Comparison of ENCODE assay signal across 9 cellular contexts in genomic region chr2:10297950-10298349, GRCh38. TPM values are rescaled to one million over a fixed set of nuclear protein-coding genes. Genes with fewer than 3 reads are reported as not detected.
DNase-seq lines count a peak whose midpoint lies in the region; ATAC-seq and TF ChIP-seq lines count a peak whose summit lies in the region.
"Had no signal": no experiment of that assay in that cellular context is flagged by ENCODE, and none has a peak within 500 bp of the region (broad histone marks: within the 10 kb centered on the region; RNA-seq: fewer than 3 reads in every experiment).

No MANE protein-coding gene starts in this region.

- peak; percentile 81 for DNase-seq in GM04503 (ENCODE audit: low read depth)
- peak in 4 of 5 donors; percentile 34 to 53 (median 38) for DNase-seq in T-helper 1 cell
- DNase-seq in mammary epithelial cell, result peak; percentile 84
- no peak for DNase-seq in naive B cell
- no peak for DNase-seq in DMS79 treated with DMSO at 0.1 percent for 48 hours (lab: John Stamatoyannopoulos, UW)

- ATAC-seq in naive B cell (ENCODE audit: low read depth in 2 of 2) (no peak), HG02884 (IDR thresholded peaks at IDR 0.05; ENCODE audit: unreplicated experiment) (no peak), GM21526 (IDR thresholded peaks at IDR 0.05; ENCODE audit: low FRiP score, unreplicated experiment) (no peak), GM19035 (IDR thresholded peaks at IDR 0.05; ENCODE audit: unreplicated experiment) (no peak)

- H3K9me3 Mint-ChIP-seq in naive B cell, result peaks cover 0 to 11% (median 6%) of the 10 kb centered on the region in 7 donors

- no peaks in the 10 kb centered on the region for H3K9me3 ChIP-seq in mammary epithelial cell (replicated peaks; ENCODE audit: insufficient read depth, low read length)

- peak overlapping the region in 2 of 6 donors; percentile 44 to 47 for H3K27ac Mint-ChIP-seq in naive B cell

- H3K9ac ChIP-seq in mammary epithelial cell (ENCODE audit: insufficient read depth, low read length), result no peak overlapping the region

- no peaks in the 10 kb centered on the region for H3K27me3 Mint-ChIP-seq in naive B cell

- H4K20me1 ChIP-seq in mammary epithelial cell (ENCODE audit: insufficient read depth, low read length), result no peaks in the 10 kb centered on the region

- no peaks in the 10 kb centered on the region for H3K36me3 Mint-ChIP-seq in naive B cell

- no TSS peak for BruUV-seq in mammary epithelial cell (replicated peaks; lab: Mats Ljungman, UMichigan)

- in situ Hi-C loops in mammary epithelial cell (cut with MboI; ENCODE audit: low sequenced_read_pairs in 2 of 2), result no loop called here

- no peaks in the 10 kb centered on the region for H3K36me3 ChIP-seq in mammary epithelial cell (ENCODE audit: insufficient read depth, low read length)

- no peak overlapping the region for H3K4me3 ChIP-seq in mammary epithelial cell (replicated peaks in 1 of 3; ENCODE audit: insufficient read depth in 1 of 3, low read depth in 2 of 3, low read length in 3 of 3)
- H3K4me3 ChIP-seq: skin epidermis had no signal

- CTCF ChIA-PET in mammary epithelial cell (lab: Charles Lee; ENCODE audit: low non-redundant PET), result interaction anchor here (0.7 kb wide), 2 partner anchors 46 to 111 kb away, joined by 3 to 7 read pairs; no protein-coding TSS in a partner anchor

- H3K4me1 Mint-ChIP-seq in naive B cell, result peaks cover 19 to 28% (median 28%) of the 10 kb centered on the region in 3 donors

- no peak for TF ChIP-seq CTCF in mammary epithelial cell (conservative IDR thresholded peaks at IDR 0.05 in 1 of 2, IDR thresholded peaks at IDR 0.05 in 1 of 2; ENCODE audit: extremely low read depth in 1 of 2, insufficient read depth in 1 of 2, low read depth in 1 of 2, low read length in 2 of 2)

- peaks cover under 1% of the 10 kb centered on the region for H3K79me2 ChIP-seq in mammary epithelial cell (ENCODE audit: insufficient read depth, low read length)

- H3K27ac ChIP-seq in mammary epithelial cell (ENCODE audit: insufficient read depth, low read depth, low read length), result peak overlapping the region; percentile 29

- intact Hi-C loops in mammary epithelial cell (cut with micrococcal nuclease), result no loop called here

- peak overlapping the region in 7 of 8 donors; percentile 18 to 84 (median 56) for H3K4me3 Mint-ChIP-seq in naive B cell

- H2AFZ ChIP-seq in mammary epithelial cell (ENCODE audit: low read depth, low read length), result peak overlapping the region; percentile 6

- peaks cover 18% of the 10 kb centered on the region for H3K4me1 ChIP-seq in mammary epithelial cell (ENCODE audit: insufficient read depth, low read length)

- H3K4me2 ChIP-seq in mammary epithelial cell (ENCODE audit: insufficient read depth, low read depth, low read length), result peak overlapping the region; percentile 29

- no peaks in the 10 kb centered on the region for H3K27me3 ChIP-seq in mammary epithelial cell (ENCODE audit: insufficient read depth, low read length)

- dilution Hi-C loops in mammary epithelial cell (cut with HindIII; ENCODE audit: low sequenced_read_pairs), result no loop called here

- 42% methylated on average over 3 of the region's 5 CpGs for WGBS in mammary epithelial cell (ENCODE audit: low coverage, missing lambda C conversion rate)

RNA-seq across cellular contexts. Expression of gene HPCAL1, which starts 4.8 kb away (rescaled TPM):
- total RNA-seq in mammary epithelial cell, result 10 to 100 TPM; 26.3 to 82.8 TPM
- polyA plus RNA-seq in mammary epithelial cell (75.1 TPM), naive B cell (ENCODE audit: low read depth in 6 of 6) (10 to 100 TPM; 49.1 to 92.1 (median 66.7) TPM)
- 56.5 TPM for polyA minus RNA-seq in mammary epithelial cell

Comparison
In these comparisons a context has a peak if more than half of its experiments do, and no peak if none do; other contexts are left out.
1. DNase-seq: peak in GM04503 (single experiment), T-helper 1 cell (4 of 5) and mammary epithelial cell (single experiment); none in naive B cell (single experiment) and DMS79 treated with DMSO at 0.1 percent for 48 hours (single experiment).